Comparison of ENCODE assay signal across 8 cellular contexts in genomic region chr1:155979525-155980343, GRCh38. TPM values are rescaled to one million over a fixed set of nuclear protein-coding genes. Genes with fewer than 3 reads are reported as not detected.
DNase-seq lines count a peak whose midpoint lies in the region; ATAC-seq, FAIRE-seq and TF ChIP-seq lines count a peak whose summit lies in the region.

No MANE protein-coding gene starts in this region.

- intact Hi-C loops in esophagus muscularis mucosa (cut with DNase I): no loop called here

- H3K27ac ChIP-seq in esophagus muscularis mucosa (replicated peaks in 1 of 4): peak overlapping the region; percentile 97

- H3K4me3 Mint-ChIP-seq in osteocyte (ENCODE audit: unreplicated experiment): peak overlapping the region; percentile 88

- peak overlapping the region; percentile 84 to 90 (median 87) for H3K4me3 ChIP-seq in esophagus muscularis mucosa

- no peak for TF ChIP-seq POLR2A in esophagus muscularis mucosa (IDR thresholded peaks at IDR 0.05; ENCODE audit: low read depth)

- H3K27me3 Mint-ChIP-seq in osteocyte (ENCODE audit: unreplicated experiment): no peaks in the 10 kb centered on the region

- peaks cover 70 to 91% (median 86%) of the 10 kb centered on the region in 4 donors for H3K4me1 ChIP-seq in esophagus muscularis mucosa

- H3K9me3 ChIP-seq in esophagus muscularis mucosa: no peaks in the 10 kb centered on the region

- TF ChIP-seq EP300 in esophagus muscularis mucosa (IDR thresholded peaks at IDR 0.05): no peak

- WGBS in esophagus muscularis mucosa: 9% methylated on average over 5 of the region's 5 CpGs

- H3K27me3 ChIP-seq in esophagus muscularis mucosa: no peaks in the 10 kb centered on the region

- ATAC-seq in GM18502 (IDR thresholded peaks at IDR 0.05; ENCODE audit: poor library complexity, unreplicated experiment): no peak

- peaks cover 9% of the 10 kb centered on the region for H3K36me3 Mint-ChIP-seq in osteocyte (ENCODE audit: unreplicated experiment)

- no peaks in the 10 kb centered on the region for H3K36me3 ChIP-seq in esophagus muscularis mucosa

- H3K9me3 Mint-ChIP-seq in osteocyte (ENCODE audit: unreplicated experiment): no peaks in the 10 kb centered on the region

- TF ChIP-seq CTCF in esophagus muscularis mucosa (IDR thresholded peaks at IDR 0.05) (no peak), osteocyte (IDR thresholded peaks at IDR 0.05) (no peak)

- DNase-seq in GM19239 (ENCODE audit: insufficient read length, low spot score) (no peak), SIG-M5 treated with dmso at 0.1 percent for 504 hours (lab: John Stamatoyannopoulos, UW; ENCODE audit: unreplicated experiment) (peak; percentile 78), esophagus muscularis mucosa (ENCODE audit: extremely low spot score) (no peak), osteocyte (ENCODE audit: extremely low spot score, unreplicated experiment) (no peak), AG08395 (ENCODE audit: low spot score) (no peak), hepatic stellate cell (ENCODE audit: low spot score) (no peak)
- no peak for DNase-seq in activated CD4-positive, alpha-beta T cell treated with anti-CD3 and anti-CD28 coated beads for 48 hours

- peak overlapping the region; percentile 98 for H3K27ac Mint-ChIP-seq in osteocyte (ENCODE audit: unreplicated experiment)

- H3K4me1 Mint-ChIP-seq in osteocyte (ENCODE audit: unreplicated experiment): peaks cover 86% of the 10 kb centered on the region

- peak; percentile 77 for FAIRE-seq in GM19239 (lab: Jason Lieb, UNC)

RNA-seq across cellular contexts. Expression of gene ARHGEF2, which starts 1.4 kb away (rescaled TPM):
- total RNA-seq in esophagus muscularis mucosa (100 to 1,000 TPM in 2 of 4 donors, 10 to 100 TPM in 2; 54.0 to 130 (median 91.8) TPM), osteocyte (199 and 201 TPM in 2 replicates)

RNA-seq across cellular contexts. Expression of gene RXFP4, which starts 38.3 kb away (rescaled TPM):
- not detected for total RNA-seq in esophagus muscularis mucosa
- total RNA-seq in osteocyte: not detected in 2 replicates

RNA-seq across cellular contexts. Expression of gene SSR2, which starts 41.0 kb away (rescaled TPM):
- total RNA-seq in esophagus muscularis mucosa: 100 to 1,000 TPM; 118 to 229 (median 137) TPM
- total RNA-seq in osteocyte: 283 and 284 TPM in 2 replicates

RNA-seq across cellular contexts. Expression of gene KHDC4, which starts 45.5 kb away (rescaled TPM):
- total RNA-seq in esophagus muscularis mucosa: 10 to 100 TPM; 25.8 to 41.5 (median 29.2) TPM
- 48.8 and 53.7 TPM in 2 replicates for total RNA-seq in osteocyte
